In genomic region chr3:72171461-72171860, GRCh38 we compare ENCODE assay signal across 11 cellular contexts.
DNase-seq lines count a peak whose midpoint lies in the region; ATAC-seq and TF ChIP-seq lines count a peak whose summit lies in the region.
"Had no signal": no experiment of that assay in that cellular context is flagged by ENCODE, and none has a peak within 500 bp of the region (broad histone marks: within the 10 kb centered on the region; RNA-seq: fewer than 3 reads in every experiment).

No MANE protein-coding gene starts in this region.

- no peaks in the 10 kb centered on the region for H3K27me3 Mint-ChIP-seq in WTC11 (ENCODE audit: low read depth)

- POLR2A ChIA-PET in WTC11 (lab: Charles Lee) = no interaction called here

- H3K4me1 ChIP-seq in fibroblast of lung (ENCODE audit: control insufficient read depth, extremely low read depth, insufficient read depth, low read length) = no peaks in the 10 kb centered on the region
- peaks cover 35% of the 10 kb centered on the region for H3K4me1 ChIP-seq in muscle layer of colon (ENCODE audit: insufficient read depth, low read length)
- H3K4me1 ChIP-seq in lower lobe of right lung = peaks cover 12% of the 10 kb centered on the region

- CTCF ChIA-PET in WTC11 (lab: Charles Lee) = interaction anchor here (1.2 kb wide), 1 partner anchor 296 kb away, joined by 3 read pairs; no protein-coding TSS in a partner anchor

- ATAC-seq in lower lobe of right lung (no peak), WTC11 (no peak)

- H4K20me1 ChIP-seq in fibroblast of lung (ENCODE audit: control insufficient read depth, extremely low read depth, insufficient read depth, low read length) = no peaks in the 10 kb centered on the region

- DNase-seq in amygdala (lab: John Stamatoyannopoulos, UW) (peak in 42 of 56 donors; percentile 5 to 84 (median 56)), fibroblast of lung (ENCODE audit: low read depth in 2 of 2) (peak; percentile 25 to 72), lower lobe of right lung (no peak), WTC11 (ENCODE audit: low spot score) (no peak), GF-D8 (lab: John Stamatoyannopoulos, UW) (no peak)
- DNase-seq: activated CD4-positive, alpha-beta T cell treated with anti-CD3 and anti-CD28 coated beads, Interleukin-2, amount 50 U/mL, for 1 hour; activated naive CD4-positive, alpha-beta T cell treated with anti-CD3 and anti-CD28 coated beads, Interleukin-2, amount 10 ng/mL, durations not matched to agents 7 days and 5 days; effector CD8-positive, alpha-beta T cell; NCI-H1694 had no signal

- peaks cover 5% of the 10 kb centered on the region; the same call in 1 of the 2 replicates for H3K9me3 Mint-ChIP-seq in WTC11
- H3K9me3 Mint-ChIP-seq: activated naive CD4-positive, alpha-beta T cell treated with anti-CD3 and anti-CD28 coated beads, Interleukin-2, amount 10 ng/mL, durations not matched to agents 7 days and 5 days had no signal

- H3K36me3 ChIP-seq in fibroblast of lung (ENCODE audit: control insufficient read depth, insufficient read depth, low read length) = no peaks in the 10 kb centered on the region
- H3K36me3 ChIP-seq in muscle layer of colon (ENCODE audit: insufficient read depth, low read length) = no peaks in the 10 kb centered on the region
- H3K36me3 ChIP-seq in lower lobe of right lung = no peaks in the 10 kb centered on the region

- no peaks in the 10 kb centered on the region for H3K79me2 ChIP-seq in fibroblast of lung (ENCODE audit: control insufficient read depth, insufficient read depth, low read length)

- H3K4me2 ChIP-seq in fibroblast of lung (ENCODE audit: extremely low read depth, insufficient read depth, low read length) = no peak overlapping the region

- intact Hi-C loops in lower lobe of right lung (cut with DNase I) = no loop called here

- no peak overlapping the region for H3K4me3 Mint-ChIP-seq in WTC11
- H3K4me3 Mint-ChIP-seq: activated naive CD4-positive, alpha-beta T cell treated with anti-CD3 and anti-CD28 coated beads, Interleukin-2, amount 10 ng/mL, durations not matched to agents 7 days and 5 days had no signal

- H3K9me3 ChIP-seq in fibroblast of lung (ENCODE audit: control insufficient read depth, insufficient read depth, low read depth, low read length) = no peaks in the 10 kb centered on the region
- H3K9me3 ChIP-seq in muscle layer of colon (ENCODE audit: low read length) = no peaks in the 10 kb centered on the region
- H3K9me3 ChIP-seq in lower lobe of right lung = no peaks in the 10 kb centered on the region

- H2AFZ ChIP-seq in fibroblast of lung (ENCODE audit: low read length) = peak overlapping the region; percentile 7

- H3K9ac ChIP-seq in fibroblast of lung (ENCODE audit: insufficient read depth, low read length) (no peak overlapping the region), muscle layer of colon (ENCODE audit: low read length) (no peak overlapping the region)

- H3K4me3 ChIP-seq in fibroblast of lung (replicated peaks in 1 of 4; ENCODE audit: control extremely low read depth in 1 of 4, insufficient read depth in 1 of 4, low read depth in 3 of 4, low read length in 4 of 4) (no peak overlapping the region), muscle layer of colon (ENCODE audit: low read depth in 1 of 2, low read length in 2 of 2) (no peak overlapping the region), lower lobe of right lung (no peak overlapping the region)

- H3K27me3 ChIP-seq in fibroblast of lung (ENCODE audit: control insufficient read depth, insufficient read depth, low read length) (peaks cover 7% of the 10 kb centered on the region), muscle layer of colon (ENCODE audit: control insufficient read depth in 1 of 2, insufficient read depth in 2 of 2, low read length in 2 of 2) (no peaks in the 10 kb centered on the region), lower lobe of right lung (ENCODE audit: low read depth) (no peaks in the 10 kb centered on the region)

- no peak overlapping the region for H3K27ac ChIP-seq in fibroblast of lung (ENCODE audit: insufficient read depth, low read length)
- peak overlapping the region; percentile 84 for H3K27ac ChIP-seq in muscle layer of colon (ENCODE audit: low read depth, low read length)
- H3K27ac ChIP-seq in temporal lobe (ENCODE audit: low read depth, low read length) = peak overlapping the region; percentile 95
- H3K27ac ChIP-seq in lower lobe of right lung = no peak overlapping the region

- H3K36me3 Mint-ChIP-seq in WTC11 = no peaks in the 10 kb centered on the region
- H3K36me3 Mint-ChIP-seq: activated naive CD4-positive, alpha-beta T cell treated with anti-CD3 and anti-CD28 coated beads, Interleukin-2, amount 10 ng/mL, durations not matched to agents 7 days and 5 days had no signal

- no peak overlapping the region for H3K27ac Mint-ChIP-seq in WTC11
- H3K27ac Mint-ChIP-seq: activated naive CD4-positive, alpha-beta T cell treated with anti-CD3 and anti-CD28 coated beads, Interleukin-2, amount 10 ng/mL, durations not matched to agents 7 days and 5 days had no signal

- H3K4me1 Mint-ChIP-seq in WTC11 = peaks cover 1% of the 10 kb centered on the region; the same call in 1 of the 2 replicates

- no peak for TF ChIP-seq CTCF in fibroblast of lung (conservative IDR thresholded peaks at IDR 0.05 in 1 of 2, IDR thresholded peaks at IDR 0.05 in 1 of 2; ENCODE audit: low read depth in 1 of 2, low read length in 2 of 2)
- no peak for TF ChIP-seq CTCF in lower lobe of right lung (IDR thresholded peaks at IDR 0.05)
- no peak for TF ChIP-seq CTCF in WTC11 (IDR thresholded peaks at IDR 0.05)

TF ChIP-seq in WTC11, 78 proteins besides CTCF, POLR2A, EP300 and RAD21 (continues in another document):
- TF ChIP-seq ZNF423 (CRISPR knock-in tag; IDR thresholded peaks at IDR 0.05) (no peak), IRF2 (CRISPR knock-in tag; IDR thresholded peaks at IDR 0.05; ENCODE audit: borderline replicate concordance, low read depth) (no peak), NR2C2 (CRISPR knock-in tag; IDR thresholded peaks at IDR 0.05) (no peak), HMGA2 (CRISPR knock-in tag; IDR thresholded peaks at IDR 0.05) (no peak), MAX (CRISPR knock-in tag; IDR thresholded peaks at IDR 0.05) (no peak), STAT6 (CRISPR knock-in tag; conservative IDR thresholded peaks at IDR 0.05; ENCODE audit: low read depth) (no peak), ZBTB21 (CRISPR knock-in tag; IDR thresholded peaks at IDR 0.05; ENCODE audit: borderline replicate concordance) (no peak), ZNF219 (CRISPR knock-in tag; IDR thresholded peaks at IDR 0.05; ENCODE audit: borderline replicate concordance) (no peak), AR (CRISPR knock-in tag; IDR thresholded peaks at IDR 0.05) (no peak), MYBL2 (CRISPR knock-in tag; IDR thresholded peaks at IDR 0.05) (no peak), ATF3 (CRISPR knock-in tag; conservative IDR thresholded peaks at IDR 0.05) (no peak), ELF4 (CRISPR knock-in tag; IDR thresholded peaks at IDR 0.05; ENCODE audit: low read depth) (no peak), TCF7 (CRISPR knock-in tag; IDR thresholded peaks at IDR 0.05; ENCODE audit: low read depth) (no peak), NFATC4 (CRISPR knock-in tag; IDR thresholded peaks at IDR 0.05) (no peak), CREB1 (CRISPR knock-in tag; IDR thresholded peaks at IDR 0.05) (no peak), CREM (CRISPR knock-in tag; IDR thresholded peaks at IDR 0.05) (no peak), JUN (CRISPR knock-in tag; IDR thresholded peaks at IDR 0.05) (no peak)

Comparison
In these comparisons a context has a peak if more than half of its experiments do, and no peak if none do; other contexts are left out.
1. DNase-seq: peak in amygdala (42 of 56) and fibroblast of lung (2 of 2); none in lower lobe of right lung (single experiment), WTC11 (single experiment) and GF-D8 (single experiment).
2. H3K27ac ChIP-seq: peak in muscle layer of colon (single experiment) and temporal lobe (single experiment); none in fibroblast of lung (single experiment) and lower lobe of right lung (single experiment).